1 cellular context compared by ENCODE assay signal in the genomic region with DNA sequence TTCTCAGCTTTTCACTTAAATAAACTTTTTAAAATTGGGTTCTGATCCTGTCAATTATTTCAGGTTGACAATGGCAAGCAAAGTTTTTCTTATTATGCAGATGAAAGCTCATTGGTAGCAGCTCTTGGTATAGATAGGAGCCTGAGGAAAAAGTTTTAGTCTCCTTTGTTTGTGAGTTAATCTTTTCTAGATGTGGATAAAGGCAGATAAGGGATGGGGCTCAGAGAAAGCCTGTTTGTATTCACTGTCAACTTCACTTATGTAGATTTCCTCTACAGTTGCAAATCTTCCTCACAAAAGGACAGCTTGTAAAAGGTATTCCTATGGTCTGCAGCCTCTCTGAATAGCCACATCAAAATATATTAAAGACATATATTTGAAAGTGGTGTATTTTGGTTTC.
TF ChIP-seq lines count a peak whose summit lies in the region.

No MANE protein-coding gene starts in this region.

TF ChIP-seq in SK-N-SH treated with all-trans-retinoic acid at 6 μM for 48 hours, 23 proteins besides CTCF, POLR2A, EP300 and RAD21 (continued from another document):
- TF ChIP-seq, protein P1, sequence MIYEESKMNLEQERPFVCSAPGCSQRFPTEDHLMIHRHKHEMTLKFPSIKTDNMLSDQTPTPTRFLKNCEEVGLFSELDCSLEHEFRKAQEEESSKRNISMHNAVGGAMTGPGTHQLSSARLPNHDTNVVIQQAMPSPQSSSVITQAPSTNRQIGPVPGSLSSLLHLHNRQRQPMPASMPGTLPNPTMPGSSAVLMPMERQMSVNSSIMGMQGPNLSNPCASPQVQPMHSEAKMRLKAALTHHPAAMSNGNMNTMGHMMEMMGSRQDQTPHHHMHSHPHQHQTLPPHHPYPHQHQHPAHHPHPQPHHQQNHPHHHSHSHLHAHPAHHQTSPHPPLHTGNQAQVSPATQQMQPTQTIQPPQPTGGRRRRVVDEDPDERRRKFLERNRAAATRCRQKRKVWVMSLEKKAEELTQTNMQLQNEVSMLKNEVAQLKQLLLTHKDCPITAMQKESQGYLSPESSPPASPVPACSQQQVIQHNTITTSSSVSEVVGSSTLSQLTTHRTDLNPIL (CRISPR knock-in tag; IDR thresholded peaks at IDR 0.05; ENCODE audit: low read depth), result no peak
- TF ChIP-seq ZFP3 (CRISPR knock-in tag; IDR thresholded peaks at IDR 0.05), result no peak
- TF ChIP-seq GLIS3 (CRISPR knock-in tag; IDR thresholded peaks at IDR 0.05), result no peak
- no peak for TF ChIP-seq ZC3H10 (CRISPR knock-in tag; IDR thresholded peaks at IDR 0.05)
- no peak for TF ChIP-seq ZNF70 (CRISPR knock-in tag; IDR thresholded peaks at IDR 0.05)
- TF ChIP-seq ARNTL (CRISPR knock-in tag; IDR thresholded peaks at IDR 0.05; ENCODE audit: borderline replicate concordance, low read depth), result no peak
- TF ChIP-seq, protein P2, sequence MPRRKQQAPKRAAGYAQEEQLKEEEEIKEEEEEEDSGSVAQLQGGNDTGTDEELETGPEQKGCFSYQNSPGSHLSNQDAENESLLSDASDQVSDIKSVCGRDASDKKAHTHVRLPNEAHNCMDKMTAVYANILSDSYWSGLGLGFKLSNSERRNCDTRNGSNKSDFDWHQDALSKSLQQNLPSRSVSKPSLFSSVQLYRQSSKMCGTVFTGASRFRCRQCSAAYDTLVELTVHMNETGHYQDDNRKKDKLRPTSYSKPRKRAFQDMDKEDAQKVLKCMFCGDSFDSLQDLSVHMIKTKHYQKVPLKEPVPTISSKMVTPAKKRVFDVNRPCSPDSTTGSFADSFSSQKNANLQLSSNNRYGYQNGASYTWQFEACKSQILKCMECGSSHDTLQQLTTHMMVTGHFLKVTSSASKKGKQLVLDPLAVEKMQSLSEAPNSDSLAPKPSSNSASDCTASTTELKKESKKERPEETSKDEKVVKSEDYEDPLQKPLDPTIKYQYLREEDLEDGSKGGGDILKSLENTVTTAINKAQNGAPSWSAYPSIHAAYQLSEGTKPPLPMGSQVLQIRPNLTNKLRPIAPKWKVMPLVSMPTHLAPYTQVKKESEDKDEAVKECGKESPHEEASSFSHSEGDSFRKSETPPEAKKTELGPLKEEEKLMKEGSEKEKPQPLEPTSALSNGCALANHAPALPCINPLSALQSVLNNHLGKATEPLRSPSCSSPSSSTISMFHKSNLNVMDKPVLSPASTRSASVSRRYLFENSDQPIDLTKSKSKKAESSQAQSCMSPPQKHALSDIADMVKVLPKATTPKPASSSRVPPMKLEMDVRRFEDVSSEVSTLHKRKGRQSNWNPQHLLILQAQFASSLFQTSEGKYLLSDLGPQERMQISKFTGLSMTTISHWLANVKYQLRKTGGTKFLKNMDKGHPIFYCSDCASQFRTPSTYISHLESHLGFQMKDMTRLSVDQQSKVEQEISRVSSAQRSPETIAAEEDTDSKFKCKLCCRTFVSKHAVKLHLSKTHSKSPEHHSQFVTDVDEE (CRISPR knock-in tag; IDR thresholded peaks at IDR 0.05), result no peak
- no peak for TF ChIP-seq RARB (CRISPR knock-in tag; IDR thresholded peaks at IDR 0.05)
- no peak for TF ChIP-seq ISL1 (CRISPR knock-in tag; IDR thresholded peaks at IDR 0.05)
- no peak for TF ChIP-seq PATZ1 (CRISPR knock-in tag; IDR thresholded peaks at IDR 0.05; ENCODE audit: borderline replicate concordance)
- TF ChIP-seq SNAI2 (CRISPR knock-in tag; IDR thresholded peaks at IDR 0.05), result no peak
- TF ChIP-seq TCF4 (CRISPR knock-in tag; IDR thresholded peaks at IDR 0.05; ENCODE audit: borderline replicate concordance), result no peak
- no peak for TF ChIP-seq BACH2 (CRISPR knock-in tag; IDR thresholded peaks at IDR 0.05; ENCODE audit: borderline replicate concordance)
